In the genomic region with DNA sequence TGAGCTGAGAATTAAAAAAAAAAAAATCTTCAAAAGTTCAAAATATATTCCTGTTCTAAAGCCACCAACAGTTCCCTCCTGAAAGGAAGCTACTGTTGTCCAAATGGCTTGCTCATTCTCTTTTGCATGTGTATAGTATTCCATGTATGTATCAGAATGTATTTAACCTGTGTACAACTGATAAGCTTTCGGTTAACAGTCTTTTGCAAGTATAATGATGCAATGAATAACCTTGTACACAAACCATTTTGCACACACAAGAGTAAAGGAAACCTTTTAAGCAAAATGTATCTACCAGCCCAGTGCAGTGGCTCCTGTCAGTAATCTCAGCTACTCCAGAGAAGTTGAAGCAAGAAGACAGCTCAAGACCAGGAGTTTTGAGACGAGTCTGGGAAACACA, we compare ENCODE assay signal across 25 cellular contexts.
"Had no signal": no experiment of that assay in that cellular context is flagged by ENCODE, and none has a peak within 500 bp of the region (broad histone marks: within the 10 kb centered on the region; RNA-seq: fewer than 3 reads in every experiment).

No MANE protein-coding gene starts in this region.

- H3K27ac Mint-ChIP-seq: activated B cell treated with CpG ODN at 0.5 μM for 24 hours; activated naive CD8-positive, alpha-beta T cell treated with anti-CD3 and anti-CD28 coated beads, Interleukin-2, amount 50 U/mL, for 24 hours; activated T-helper 1 cell treated with anti-CD3 and anti-CD28 coated beads, Interleukin-12 subunit alpha, Interleukin-12 subunit beta, Interleukin-2, Interleukin-4 antibody, amounts not matched to agents 30 ng/mL and 10 ng/mL and 1 ng/mL, durations not matched to agents 14 hours and 24 hours and 36 hours had no signal

- H3K27ac ChIP-seq: brain microvascular endothelial cell, PC-9 had no signal

- H3K4me1 Mint-ChIP-seq: activated naive CD8-positive, alpha-beta T cell treated with anti-CD3 and anti-CD28 coated beads, Interleukin-2, amount 50 U/mL, for 24 hours had no signal

- H3K9me3 Mint-ChIP-seq: activated B cell treated with CpG ODN at 0.5 μM for 24 hours; activated naive CD4-positive, alpha-beta T cell treated with anti-CD3 and anti-CD28 coated beads, Interleukin-2, amount 50 U/mL, for 72 hours; activated naive CD8-positive, alpha-beta T cell treated with anti-CD3 and anti-CD28 coated beads, Interleukin-2, amount 50 U/mL, for 24 hours; activated T-cell treated with anti-CD3 and anti-CD28 coated beads, Interleukin-2, amount 50 U/mL, for 24 hours; activated T-helper 1 cell treated with anti-CD3 and anti-CD28 coated beads, Interleukin-12 subunit alpha, Interleukin-12 subunit beta, Interleukin-2, Interleukin-4 antibody, amounts not matched to agents 30 ng/mL and 10 ng/mL and 1 ng/mL, durations not matched to agents 14 hours and 24 hours and 36 hours had no signal

- H2AFZ ChIP-seq: PC-9 had no signal

- H3K27me3 ChIP-seq: ascending aorta, brain microvascular endothelial cell, cardiac muscle cell, MG63 had no signal

- H3K4me1 ChIP-seq: ascending aorta had no signal

- ATAC-seq: activated CD8-positive, alpha-beta memory T cell treated with anti-CD3 and anti-CD28 coated beads, Interleukin-2, amount 10 ng/mL, durations not matched to agents 7 days and 5 days; activated naive CD4-positive, alpha-beta T cell treated with anti-CD3 and anti-CD28 coated beads, Interleukin-2, amount 50 U/mL, for 72 hours; activated naive CD8-positive, alpha-beta T cell treated with anti-CD3 and anti-CD28 coated beads, Interleukin-2, amount 50 U/mL, for 24 hours had no signal

- H3K4me3 Mint-ChIP-seq: activated B cell treated with CpG ODN at 0.5 μM for 24 hours; activated CD8-positive, alpha-beta memory T cell treated with anti-CD3 and anti-CD28 coated beads, Interleukin-2, amount 10 ng/mL, durations not matched to agents 7 days and 5 days; activated naive CD8-positive, alpha-beta T cell treated with anti-CD3 and anti-CD28 coated beads, Interleukin-2, amount 50 U/mL, for 24 hours; activated T-cell treated with anti-CD3 and anti-CD28 coated beads, Interleukin-2, amount 50 U/mL, for 24 hours; activated T-helper 1 cell treated with anti-CD3 and anti-CD28 coated beads, Interleukin-12 subunit alpha, Interleukin-12 subunit beta, Interleukin-2, Interleukin-4 antibody, amounts not matched to agents 30 ng/mL and 10 ng/mL and 1 ng/mL, durations not matched to agents 14 hours and 24 hours and 36 hours had no signal

- H3K9me3 ChIP-seq: ascending aorta, MG63 had no signal

- H3K4me3 ChIP-seq: ascending aorta, cardiac muscle cell, MG63, PC-9 had no signal

- H3K4me2 ChIP-seq: PC-9 had no signal

- H3K27me3 Mint-ChIP-seq: activated B cell treated with CpG ODN at 0.5 μM for 24 hours; activated CD8-positive, alpha-beta memory T cell treated with anti-CD3 and anti-CD28 coated beads, Interleukin-2, amount 10 ng/mL, durations not matched to agents 7 days and 5 days; activated naive CD8-positive, alpha-beta T cell treated with anti-CD3 and anti-CD28 coated beads, Interleukin-2, amount 50 U/mL, for 24 hours; activated T-cell treated with anti-CD3 and anti-CD28 coated beads, Interleukin-2, amount 50 U/mL, for 24 hours had no signal

- DNase-seq: activated B cell treated with CpG ODN at 0.5 μM for 24 hours; activated CD4-positive, alpha-beta T cell treated with anti-CD3 and anti-CD28 coated beads for 1 hour; activated CD8-positive, alpha-beta memory T cell treated with anti-CD3 and anti-CD28 coated beads, Interleukin-2, amount 10 ng/mL, durations not matched to agents 7 days and 5 days; activated effector memory CD4-positive, alpha-beta T cell treated with anti-CD3 and anti-CD28 coated beads, Interleukin-2, amount 50 U/mL, for 16 hours; activated naive CD4-positive, alpha-beta T cell treated with Interleukin-2 at 50 U/mL for 16 hours; activated naive CD8-positive, alpha-beta T cell treated with anti-CD3 and anti-CD28 coated beads, Interleukin-2, amount 50 U/mL, for 24 hours; activated T-cell treated with anti-CD3 and anti-CD28 coated beads, Interleukin-2, amount 50 U/mL, for 24 hours; amniotic stem cell; brain microvascular endothelial cell; MG63; MV-4-11; NCI-H1105; NCI-H1436; NCI-H1694 treated with DMSO at 0.1 percent for 48 hours; NCI-H2029 treated with DMSO at 0.1 percent for 48 hours; NCI-H345; NCI-H510A; PC-9; SHP77 treated with DMSO at 0.1 percent for 48 hours; T-helper 2 cell; T1000 had no signal
